Comparison of ENCODE assay signal across 1 cellular context in the genomic region with DNA sequence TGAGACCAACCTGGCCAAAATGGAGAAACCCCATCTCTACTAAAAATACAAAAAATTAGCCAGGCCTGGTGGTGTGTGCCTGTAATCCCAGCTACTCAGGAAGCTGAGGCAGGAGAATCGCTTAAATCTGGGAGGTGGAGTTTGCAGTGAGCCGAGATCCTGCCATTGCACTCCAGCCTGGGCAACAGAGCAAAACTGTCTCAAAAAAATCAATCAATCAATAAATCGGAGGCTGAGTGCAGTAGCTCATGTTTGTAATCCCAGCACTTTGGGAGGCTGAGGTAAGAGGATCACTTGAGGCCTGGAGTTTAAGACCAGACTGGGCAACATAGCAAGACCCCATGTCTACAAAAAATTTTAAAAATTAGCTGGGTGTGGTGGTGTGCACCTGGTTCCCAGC.
TF ChIP-seq lines count a peak whose summit lies in the region.

No MANE protein-coding gene starts in this region.

TF ChIP-seq in H1, 55 proteins besides CTCF, POLR2A, EP300 and RAD21:
- peak; percentile 79; the same call in 1 of the 2 replicates for TF ChIP-seq POLR2AphosphoS5 (IDR thresholded peaks at IDR 0.05; ENCODE audit: low read depth, low read length)
- peak; percentile 66; the same call in 1 of the 2 replicates for TF ChIP-seq KDM1A (IDR thresholded peaks at IDR 0.05; ENCODE audit: borderline replicate concordance, low read length)
